Comparison of ENCODE assay signal across 9 cellular contexts in the genomic region with DNA sequence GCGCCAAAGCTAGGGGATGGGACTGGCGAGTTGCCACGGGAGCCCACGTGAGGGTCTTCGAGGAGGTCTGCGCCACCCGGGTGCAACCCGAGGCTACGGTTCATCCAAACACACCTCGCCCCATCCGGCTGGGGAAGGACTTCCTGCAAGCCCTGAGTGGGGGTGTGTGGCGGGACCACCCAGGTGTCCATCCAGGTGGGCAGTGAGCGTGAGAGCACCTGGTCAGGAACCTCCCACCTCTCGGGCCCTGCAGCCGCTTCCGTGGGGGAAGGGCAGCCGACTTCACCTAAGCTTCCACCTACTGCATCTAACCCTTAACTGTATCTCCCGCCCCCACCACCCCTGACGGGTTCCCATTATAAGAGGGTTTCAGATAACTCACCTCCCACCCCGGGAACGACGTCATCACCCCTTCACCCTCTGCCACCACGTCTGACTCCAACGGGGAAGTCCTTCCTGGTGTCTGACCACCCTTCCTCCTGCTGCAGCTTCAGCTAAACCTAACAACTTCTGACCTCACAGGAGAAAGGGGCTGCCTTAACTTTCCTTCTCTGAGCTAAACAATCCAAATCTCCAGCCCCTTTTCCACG. TPM values are rescaled to one million over a fixed set of nuclear protein-coding genes. Genes with fewer than 3 reads are reported as not detected.
DNase-seq lines count a peak whose midpoint lies in the region; ATAC-seq, FAIRE-seq and TF ChIP-seq lines count a peak whose summit lies in the region.
"Had no signal": no experiment of that assay in that cellular context is flagged by ENCODE, and none has a peak within 500 bp of the region (broad histone marks: within the 10 kb centered on the region; RNA-seq: fewer than 3 reads in every experiment).

No MANE protein-coding gene starts in this region.

- no peak for TF ChIP-seq CTCF in H1 (IDR thresholded peaks at IDR 0.05; ENCODE audit: control extremely low read depth in 1 of 3, insufficient read depth in 1 of 3, low read depth in 1 of 3, low read length in 3 of 3)

- no peak overlapping the region for H2BK120ac ChIP-seq in H1 (replicated peaks; ENCODE audit: low read depth, low read length)

- no peaks in the 10 kb centered on the region for H3K79me1 ChIP-seq in H1 (ENCODE audit: low read depth, low read length)

- no peaks in the 10 kb centered on the region for H3K9me3 ChIP-seq in H1 (ENCODE audit: insufficient read depth in 2 of 2, low read depth in 1 of 2, low read length in 1 of 2)

- H3K27ac Mint-ChIP-seq in stimulated activated memory B cell treated with anti-CD40 and anti-IgM and Interleukin-4, amounts not matched to agents 10 μg/mL and 1 μg/mL and 100 μg/mL, for 72 hours: peak overlapping the region; percentile 43

- H2BK12ac ChIP-seq in H1 (ENCODE audit: low read depth, low read length): no peak overlapping the region

- H3K4me1 ChIP-seq in H1 (replicated peaks in 1 of 4; ENCODE audit: control insufficient read depth in 3 of 4, insufficient read depth in 4 of 4, low read length in 3 of 4): peaks cover 0 to 26% (median 17%) of the 10 kb centered on the region in 4 experiments; a peak in 6 of 7 replicates

- H3K4me3 Mint-ChIP-seq in stimulated activated memory B cell treated with anti-CD40 and anti-IgM and Interleukin-4, amounts not matched to agents 10 μg/mL and 1 μg/mL and 100 μg/mL, for 72 hours: peak overlapping the region; percentile 71

- FAIRE-seq in H1 (lab: Jason Lieb, UNC): no peak
- FAIRE-seq: A204.1 had no signal

- H3K79me2 ChIP-seq in H1 (ENCODE audit: control insufficient read depth in 1 of 2, insufficient read depth in 2 of 2, low read length in 2 of 2): no peaks in the 10 kb centered on the region

- H3K36me3 ChIP-seq in H1 (ENCODE audit: control insufficient read depth in 2 of 4, insufficient read depth in 4 of 4, low read length in 3 of 4): no peaks in the 10 kb centered on the region

- peaks cover 37% of the 10 kb centered on the region for H3K4me1 Mint-ChIP-seq in stimulated activated memory B cell treated with anti-CD40 and anti-IgM and Interleukin-4, amounts not matched to agents 10 μg/mL and 1 μg/mL and 100 μg/mL, for 72 hours

- no peak overlapping the region for H3K23ac ChIP-seq in H1 (ENCODE audit: insufficient read length)

- no peak overlapping the region for H2AK5ac ChIP-seq in H1 (ENCODE audit: low read depth, low read length)

- no peak overlapping the region for H3K4ac ChIP-seq in H1 (replicated peaks; ENCODE audit: insufficient read length, low read depth, low read length)

- H3K4me2 ChIP-seq in H1 (ENCODE audit: insufficient read depth in 1 of 2, low read depth in 2 of 2, low read length in 2 of 2): peak overlapping the region; percentile 86 to 100; a peak in 3 of 4 replicates

- 0 out of 2 replicates have a peak overlapping the region, but pooled peaks have one; percentile 56 for H3K18ac ChIP-seq in H1 (ENCODE audit: extremely low read depth, low read length)

- POLR2A ChIA-PET in H1 (lab: Charles Lee; ENCODE audit: partially characterized antibody): interaction anchor here (0.7 to 1.9 kb wide), 11 partner anchors 11 to 278 kb away, joined by 3 to 18 read pairs (median 4); a partner anchor contains a TSS

- H4K5ac ChIP-seq in H1 (ENCODE audit: insufficient read length, low read depth, low read length): no peak overlapping the region

- no peak for TF ChIP-seq RAD21 in H1 (IDR thresholded peaks at IDR 0.05 in 1 of 2, conservative IDR thresholded peaks at IDR 0.05 in 1 of 2; ENCODE audit: low read depth in 2 of 2, low read length in 2 of 2)

- no peak overlapping the region for H4K91ac ChIP-seq in H1 (replicated peaks; ENCODE audit: insufficient read length, low read length)

- DNase-seq in NCI-H1417 (lab: John Stamatoyannopoulos, UW): peak in 2 of 3 experiments; percentile 65 to 68
- no peak for DNase-seq in NCI-H1417 treated with DMSO at 0.1 percent for 48 hours (lab: John Stamatoyannopoulos, UW)
- peak; percentile 48 for DNase-seq in T-helper 22 cell (ENCODE audit: low read depth)
- peak in 1 of 2 experiments; percentile 58 for DNase-seq in H1 (ENCODE audit: low read depth in 1 of 2, low spot score in 2 of 2)
- DNase-seq in NCI-H2227 (lab: John Stamatoyannopoulos, UW; ENCODE audit: unreplicated experiment): no peak
- DNase-seq in GM03348 (ENCODE audit: low spot score): no peak

- H3K9ac ChIP-seq in H1 (replicated peaks in 1 of 4; ENCODE audit: extremely low read depth in 1 of 4, low read depth in 3 of 4, low read length in 3 of 4): no peak overlapping the region

- peaks cover 1 to 39% (median 27%) of the 10 kb centered on the region in 4 experiments; a peak in 6 of 7 replicates for H3K27me3 ChIP-seq in H1 (replicated peaks in 1 of 4; ENCODE audit: control insufficient read depth in 3 of 4, extremely low read depth in 1 of 4, insufficient read depth in 3 of 4, low read length in 3 of 4)

- H2AFZ ChIP-seq in H1 (ENCODE audit: low read length): no peak overlapping the region

- TF ChIP-seq EP300 in H1 (IDR thresholded peaks at IDR 0.05; ENCODE audit: borderline replicate concordance in 1 of 2, low read depth in 2 of 2, low read length in 2 of 2): no peak

- H2BK5ac ChIP-seq in H1 (ENCODE audit: low read depth, low read length): no peak overlapping the region; the same call in 1 of the 2 replicates

- no peak overlapping the region; the same call in 1 of the 2 replicates for H2BK15ac ChIP-seq in H1 (ENCODE audit: low read length)

- no peaks in the 10 kb centered on the region for H3K27me3 Mint-ChIP-seq in stimulated activated memory B cell treated with anti-CD40 and anti-IgM and Interleukin-4, amounts not matched to agents 10 μg/mL and 1 μg/mL and 100 μg/mL, for 72 hours

- H3K14ac ChIP-seq in H1 (ENCODE audit: insufficient read length): no peak overlapping the region

- peaks cover 12% of the 10 kb centered on the region; the same call in 1 of the 2 replicates for H3K23me2 ChIP-seq in H1 (ENCODE audit: low read depth, low read length)

- TF ChIP-seq POLR2A in H1 (IDR thresholded peaks at IDR 0.05; ENCODE audit: control extremely low read depth in 1 of 2, low read depth in 2 of 2, low read length in 2 of 2): no peak

- peak overlapping the region in 1 of 4 experiments; percentile 57; a peak in 3 of 8 replicates for H3K4me3 ChIP-seq in H1 (ENCODE audit: extremely low read depth in 1 of 4, insufficient read depth in 2 of 4, low read depth in 3 of 4, low read length in 4 of 4)

- H3K27ac ChIP-seq in H1 (ENCODE audit: low read depth, low read length): no peak overlapping the region

- ATAC-seq in stimulated activated memory B cell treated with anti-CD40 and anti-IgM and Interleukin-4, amounts not matched to agents 10 μg/mL and 1 μg/mL and 100 μg/mL, for 72 hours: no peak
- no peak for ATAC-seq in GM18870 (IDR thresholded peaks at IDR 0.05; ENCODE audit: unreplicated experiment)

- H3K36me3 Mint-ChIP-seq in stimulated activated memory B cell treated with anti-CD40 and anti-IgM and Interleukin-4, amounts not matched to agents 10 μg/mL and 1 μg/mL and 100 μg/mL, for 72 hours: no peaks in the 10 kb centered on the region

- no peaks in the 10 kb centered on the region for H3K9me3 Mint-ChIP-seq in stimulated activated memory B cell treated with anti-CD40 and anti-IgM and Interleukin-4, amounts not matched to agents 10 μg/mL and 1 μg/mL and 100 μg/mL, for 72 hours

- no peak overlapping the region for H3K56ac ChIP-seq in H1 (replicated peaks; ENCODE audit: insufficient read length, low read depth, low read length)

- peaks cover 0 to 3% of the 10 kb centered on the region in 2 experiments for H4K20me1 ChIP-seq in H1 (replicated peaks in 1 of 2; ENCODE audit: control insufficient read depth in 1 of 2, insufficient read depth in 2 of 2, low read length in 2 of 2)

- no peak overlapping the region for H2BK20ac ChIP-seq in H1 (ENCODE audit: low read length)

- CTCF ChIA-PET in H1 (lab: Charles Lee; ENCODE audit: partially characterized antibody): interaction anchor here (0.7 to 4.9 kb wide), 52 partner anchors 9 to 472 kb away, joined by 3 to 64 read pairs (median 5); a partner anchor contains a TSS

- no peak overlapping the region for H4K8ac ChIP-seq in H1 (ENCODE audit: extremely low read depth, insufficient read depth, low read length)

- WGBS in H1 (ENCODE audit: extremely low coverage in 1 of 2, insufficient coverage in 1 of 2, insufficient read length in 1 of 2, insufficient replicate concordance in 2 of 2, low coverage in 1 of 2, low lambda C conversion rate in 2 of 2, missing lambda C conversion rate in 1 of 2), 2 experiments: 53% methylated on average over 25 of the region's 25 CpGs; no CpG with 5 or more reads in 1 of the 2 experiments

TF ChIP-seq in H1, 55 proteins besides CTCF, POLR2A, EP300 and RAD21:
- TF ChIP-seq KDM1A (IDR thresholded peaks at IDR 0.05; ENCODE audit: borderline replicate concordance, low read length): peak; percentile 99
- TF ChIP-seq SRF (IDR thresholded peaks at IDR 0.05; ENCODE audit: low read depth, low read length): no peak
- no peak for TF ChIP-seq RFX5 (IDR thresholded peaks at IDR 0.05; ENCODE audit: borderline replicate concordance, low read depth, low read length)
- peak in 1 of 2 experiments; percentile 99; a peak in 1 of 4 replicates for TF ChIP-seq HDAC2 (IDR thresholded peaks at IDR 0.05; ENCODE audit: borderline replicate concordance in 1 of 2, low read depth in 2 of 2, low read length in 2 of 2)
- TF ChIP-seq, protein P1, sequence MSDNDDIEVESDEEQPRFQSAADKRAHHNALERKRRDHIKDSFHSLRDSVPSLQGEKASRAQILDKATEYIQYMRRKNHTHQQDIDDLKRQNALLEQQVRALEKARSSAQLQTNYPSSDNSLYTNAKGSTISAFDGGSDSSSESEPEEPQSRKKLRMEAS (IDR thresholded peaks at IDR 0.05): 0 out of 2 replicates have a peak, but pooled peaks have one; percentile 29
TF ChIP-seq in H1: peak in this region for 3.

RNA-seq across cellular contexts. Expression of a gene that starts 27.3 kb away (rescaled TPM):
- 15.8 and 18.6 TPM in 2 replicates for total RNA-seq in H1 (2021; fragmentation: NEBNext Ultra II Directional; extraction: Animal tissue kit (Norgen Biotek cat#: 25700))
- polyA plus RNA-seq in H1 (2011; rRNA removed): 35.0 and 35.7 TPM in 2 replicates
- polyA plus RNA-seq in H1 (2011; cell fraction: cytosol; rRNA removed): 31.1 TPM
- 35.6 TPM for polyA plus RNA-seq in H1 (2011; cell fraction: nucleus; rRNA removed)
- polyA plus RNA-seq in H1 (2012, experiment 1 of 2): 21.2 to 26.6 TPM (median 23.8 TPM) in 4 replicates
- 26.7 TPM for polyA plus RNA-seq in H1 (2012, experiment 2 of 2)
- 16.0 TPM for polyA plus RNA-seq in H1 (2013, experiment 1 of 2)
- polyA plus RNA-seq in H1 (2013, experiment 2 of 2): 14.1 TPM
- polyA minus RNA-seq in H1 (2011; rRNA and poly(A)+ RNA removed): 19.1 and 19.4 TPM in 2 replicates
- polyA minus RNA-seq in H1 (2011; cell fraction: cytosol; rRNA and poly(A)+ RNA removed): 10.4 TPM
- polyA minus RNA-seq in H1 (2011; cell fraction: nucleus; rRNA and poly(A)+ RNA removed): 22.1 TPM

Comparison
In these comparisons a context has a peak if more than half of its experiments do, and no peak if none do; other contexts are left out.
1. DNase-seq: peak in NCI-H1417 (2 of 3) and T-helper 22 cell (single experiment); none in NCI-H1417 treated with DMSO at 0.1 percent for 48 hours (single experiment), NCI-H2227 (single experiment) and GM03348 (single experiment).